Comparison of ENCODE assay signal across 1 cellular context in genomic region chr3:14536055-14536815, GRCh38.
TF ChIP-seq lines count a peak whose summit lies in the region.

No MANE protein-coding gene starts in this region.

TF ChIP-seq in GM23338, 12 proteins besides CTCF, POLR2A, EP300 and RAD21 (continued from another document):
- no peak for TF ChIP-seq EZH2phosphoT487 (IDR thresholded peaks at IDR 0.05; ENCODE audit: unreplicated experiment)
- TF ChIP-seq ETS1 (IDR thresholded peaks at IDR 0.05): no peak
- TF ChIP-seq POLR2AphosphoS5 (IDR thresholded peaks at IDR 0.05; ENCODE audit: low read depth): no peak
- no peak for TF ChIP-seq STAT1 (IDR thresholded peaks at IDR 0.05; ENCODE audit: unreplicated experiment)
- no peak for TF ChIP-seq ZNF462 (CRISPR knock-in tag; IDR thresholded peaks at IDR 0.05)
- TF ChIP-seq EZH2 (IDR thresholded peaks at IDR 0.05; ENCODE audit: low read depth, unreplicated experiment): no peak
- no peak for TF ChIP-seq CREB1 (CRISPR knock-in tag; IDR thresholded peaks at IDR 0.05; ENCODE audit: low read depth)
